In genomic region chr3:117534138-117534537, GRCh38 we compare ENCODE assay signal across 1 cellular context.
TF ChIP-seq lines count a peak whose summit lies in the region.

No MANE protein-coding gene starts in this region.

TF ChIP-seq in HepG2, 621 proteins besides CTCF, POLR2A, EP300 and RAD21:
- TF ChIP-seq HBP1 (CRISPR knock-in tag; IDR thresholded peaks at IDR 0.05; ENCODE audit: low read depth) (no peak), MAFK (conservative IDR thresholded peaks at IDR 0.05 in 1 of 2, IDR thresholded peaks at IDR 0.05 in 1 of 2; ENCODE audit: low read length in 2 of 2) (peak; percentile 95 to 97), PHF20 (CRISPR knock-in tag; IDR thresholded peaks at IDR 0.05) (no peak), SRY (CRISPR knock-in tag; IDR thresholded peaks at IDR 0.05) (no peak), MAFF (IDR thresholded peaks at IDR 0.05; ENCODE audit: low read depth, low read length) (peak; percentile 96), ZSCAN12 (CRISPR knock-in tag; IDR thresholded peaks at IDR 0.05) (no peak), SOX6 (IDR thresholded peaks at IDR 0.05) (no peak), SOX6 (CRISPR knock-in tag; IDR thresholded peaks at IDR 0.05) (no peak), GPN1 (CRISPR knock-in tag; IDR thresholded peaks at IDR 0.05; ENCODE audit: borderline replicate concordance) (no peak), ZHX1 (CRISPR knock-in tag; IDR thresholded peaks at IDR 0.05; ENCODE audit: low read depth) (no peak), RFXANK (CRISPR knock-in tag; IDR thresholded peaks at IDR 0.05) (no peak), ZBTB44 (CRISPR knock-in tag; IDR thresholded peaks at IDR 0.05) (no peak)
